Comparison of ENCODE assay signal across 8 cellular contexts in the genomic region with DNA sequence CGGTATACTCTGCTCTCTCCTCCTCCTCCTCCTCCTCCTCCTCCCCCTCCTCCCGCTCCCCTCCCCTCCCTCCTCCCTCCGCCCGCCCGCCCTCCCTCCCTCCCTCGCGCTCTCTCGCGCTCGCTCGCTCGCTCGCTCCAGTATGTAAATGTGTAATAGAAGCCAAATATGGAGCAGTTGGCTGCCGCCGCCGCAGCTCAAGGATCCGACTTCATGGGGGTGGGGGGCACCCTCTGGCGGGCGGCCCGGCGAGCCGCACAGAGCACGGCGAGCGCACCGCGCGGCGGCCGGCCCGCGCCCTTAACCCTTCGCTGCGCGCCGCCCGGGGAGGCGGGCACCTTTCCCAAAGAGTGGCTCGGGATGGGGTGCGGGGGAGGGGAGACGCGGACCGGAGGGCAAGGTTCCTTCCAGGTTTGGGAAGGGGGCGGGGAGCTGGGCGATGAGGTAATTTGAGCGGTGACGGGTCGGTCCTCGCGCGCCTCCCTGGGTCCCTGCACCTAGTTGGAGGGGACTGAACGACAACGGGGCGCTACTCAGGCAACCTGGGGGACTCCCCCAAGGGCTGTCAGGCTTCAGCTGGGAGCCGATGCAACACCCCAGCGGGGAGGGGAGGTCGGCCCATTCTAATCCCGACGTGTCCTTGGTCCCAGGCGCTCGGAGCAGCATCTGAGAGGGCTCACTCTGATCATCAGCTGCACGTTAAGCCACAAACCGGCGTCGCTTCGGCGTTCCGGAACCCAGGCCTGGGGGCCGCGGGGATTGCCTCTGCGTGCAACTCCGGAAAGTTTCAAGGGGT. TPM values are rescaled to one million over a fixed set of nuclear protein-coding genes. Genes with fewer than 3 reads are reported as not detected.
DNase-seq lines count a peak whose midpoint lies in the region; ATAC-seq and TF ChIP-seq lines count a peak whose summit lies in the region.

No MANE protein-coding gene starts in this region.

- no peak for TF ChIP-seq CTCF in osteoblast (IDR thresholded peaks at IDR 0.05; ENCODE audit: extremely low read depth, low read depth, low read length)
- peak in 1 of 3 experiments; percentile 29 for TF ChIP-seq CTCF in testis (IDR thresholded peaks at IDR 0.05)

- H3K27ac Mint-ChIP-seq in activated naive CD4-positive, alpha-beta T cell treated with anti-CD3 and anti-CD28 coated beads, Interleukin-2, amount 10 ng/mL, durations not matched to agents 7 days and 5 days = peak overlapping the region; percentile 99

- peak overlapping the region; percentile 88 for H2AFZ ChIP-seq in osteoblast (ENCODE audit: low read length)

- CTCF ChIA-PET in activated naive CD4-positive, alpha-beta T cell treated with anti-CD3 and anti-CD28 coated beads, Interleukin-2, amount 10 ng/mL, durations not matched to agents 7 days and 5 days (lab: Charles Lee) = interaction anchor here (0.6 to 5.8 kb wide), 26 partner anchors 9 to 441 kb away, joined by 3 to 121 read pairs (median 4); no protein-coding TSS in a partner anchor

- in situ Hi-C loops in SK-MEL-5 (cut with HindIII; ENCODE audit: low pct_unique_long_range_greater_than_20kb, low sequenced_read_pairs) = no loop called here

- H4K20me1 ChIP-seq in osteoblast (ENCODE audit: insufficient read depth, low read length) = peaks cover 6% of the 10 kb centered on the region

- peak overlapping the region; percentile 99 for H3K4me2 ChIP-seq in osteoblast (ENCODE audit: insufficient read depth, low read length)

- ATAC-seq in GM21360 (IDR thresholded peaks at IDR 0.05; ENCODE audit: unreplicated experiment) = peak; percentile 49

- H3K27me3 Mint-ChIP-seq in activated naive CD4-positive, alpha-beta T cell treated with anti-CD3 and anti-CD28 coated beads, Interleukin-2, amount 10 ng/mL, durations not matched to agents 7 days and 5 days = no peaks in the 10 kb centered on the region

- peaks cover 32% of the 10 kb centered on the region for H3K36me3 Mint-ChIP-seq in activated naive CD4-positive, alpha-beta T cell treated with anti-CD3 and anti-CD28 coated beads, Interleukin-2, amount 10 ng/mL, durations not matched to agents 7 days and 5 days

- DNase-seq in DMS 273 (lab: John Stamatoyannopoulos, UW; ENCODE audit: unreplicated experiment) (peak; percentile 96), SK-MEL-5 (ENCODE audit: low read depth, low spot score) (peak; percentile 92), globus pallidus (ENCODE audit: low spot score) (peak; percentile 73), osteoblast (ENCODE audit: insufficient read length, low spot score, missing footprints) (peak; percentile 95), testis (peak; percentile 93)
- DNase-seq in activated naive CD4-positive, alpha-beta T cell treated with anti-CD3 and anti-CD28 coated beads, Interleukin-2, amount 10 ng/mL, durations not matched to agents 7 days and 5 days = peak; percentile 91

- H3K9me3 Mint-ChIP-seq in activated naive CD4-positive, alpha-beta T cell treated with anti-CD3 and anti-CD28 coated beads, Interleukin-2, amount 10 ng/mL, durations not matched to agents 7 days and 5 days = no peaks in the 10 kb centered on the region

- H3K4me3 ChIP-seq in HUES48 (ENCODE audit: low read depth, low read length) (peak overlapping the region; percentile 89), osteoblast (ENCODE audit: insufficient read depth, low read length) (peak overlapping the region; percentile 91), testis (peak overlapping the region; percentile 87 to 90)

- WGBS in testis, 2 donors = 0 to 1% methylated on average over 11 to 72 of the region's 72 CpGs

- no peaks in the 10 kb centered on the region for H3K9me3 ChIP-seq in HUES48 (ENCODE audit: control insufficient read depth, insufficient read depth, low read length)
- no peaks in the 10 kb centered on the region for H3K9me3 ChIP-seq in osteoblast (ENCODE audit: low read depth, low read length)
- H3K9me3 ChIP-seq in testis = no peaks in the 10 kb centered on the region

- peak overlapping the region; percentile 74 for H3K9ac ChIP-seq in HUES48 (ENCODE audit: low read depth, low read length)

- H3K4me1 ChIP-seq in HUES48 (ENCODE audit: control insufficient read depth, insufficient read depth, low read length) = peaks cover 23% of the 10 kb centered on the region
- peaks cover 55% of the 10 kb centered on the region for H3K4me1 ChIP-seq in osteoblast (ENCODE audit: insufficient read depth, low read length)
- H3K4me1 ChIP-seq in testis = peaks cover 20% of the 10 kb centered on the region

- H3K4me3 Mint-ChIP-seq in activated naive CD4-positive, alpha-beta T cell treated with anti-CD3 and anti-CD28 coated beads, Interleukin-2, amount 10 ng/mL, durations not matched to agents 7 days and 5 days = peak overlapping the region; percentile 99

- peaks cover 63% of the 10 kb centered on the region for H3K4me1 Mint-ChIP-seq in activated naive CD4-positive, alpha-beta T cell treated with anti-CD3 and anti-CD28 coated beads, Interleukin-2, amount 10 ng/mL, durations not matched to agents 7 days and 5 days

- H3K27ac ChIP-seq in HUES48 (ENCODE audit: low read depth, low read length) (peak overlapping the region; percentile 76), osteoblast (ENCODE audit: low read depth, low read length) (peak overlapping the region; percentile 94), testis (peak overlapping the region; percentile 85 to 97)

- peaks cover 32% of the 10 kb centered on the region for H3K79me2 ChIP-seq in osteoblast (ENCODE audit: insufficient read depth, low read length)

- intact Hi-C loops in testis (cut with DNase I; ENCODE audit: low total_unique reads) = loop anchor here (5.0 to 10.0 kb wide), 2 partner anchors 237 to 424 kb away; no protein-coding TSS in a partner anchor

- TF ChIP-seq POLR2A in testis (IDR thresholded peaks at IDR 0.05) = no peak

- H3K27me3 ChIP-seq in HUES48 (ENCODE audit: control insufficient read depth, insufficient read depth, low read length) = peaks cover 18% of the 10 kb centered on the region; the same call in 1 of the 2 replicates
- H3K27me3 ChIP-seq in osteoblast (ENCODE audit: insufficient read depth, low read length) = no peaks in the 10 kb centered on the region
- no peaks in the 10 kb centered on the region for H3K27me3 ChIP-seq in testis

- H3K36me3 ChIP-seq in HUES48 (ENCODE audit: control insufficient read depth, insufficient read depth, low read length) (no peaks in the 10 kb centered on the region), osteoblast (ENCODE audit: insufficient read depth, low read length) (no peaks in the 10 kb centered on the region), testis (ENCODE audit: low read depth, missing control alignments) (no peaks in the 10 kb centered on the region)

RNA-seq across cellular contexts. Expression of gene ATXN1, which starts 0.4 kb away (rescaled TPM):
- total RNA-seq in SK-MEL-5 (2014; rRNA removed; shearing (Covaris generic)) = 13.4 and 17.2 TPM in 2 replicates
- 9.8 and 20.6 TPM in 2 replicates for polyA plus RNA-seq in SK-MEL-5 (2015; cell fraction: cytosol; rRNA removed)
- polyA plus RNA-seq in SK-MEL-5 (2015; cell fraction: nucleus; rRNA removed) = 36.2 and 46.0 TPM in 2 replicates
- total RNA-seq in osteoblast (44.2 and 48.5 TPM in 2 replicates), testis (10 to 100 TPM; 64.3 to 84.1 TPM)
- 12.8 TPM for polyA plus RNA-seq in testis (ENCODE audit: insufficient read depth, low read depth, low replicate concordance)

Comparison
In these comparisons a context has a peak if more than half of its experiments do, and no peak if none do; other contexts are left out.
1. Peak in every context shown above with its lines: DNase-seq, ATAC-seq, H3K4me3 ChIP-seq and H3K27ac ChIP-seq.